ENCODE assay signal across 1 cellular context in the genomic region with DNA sequence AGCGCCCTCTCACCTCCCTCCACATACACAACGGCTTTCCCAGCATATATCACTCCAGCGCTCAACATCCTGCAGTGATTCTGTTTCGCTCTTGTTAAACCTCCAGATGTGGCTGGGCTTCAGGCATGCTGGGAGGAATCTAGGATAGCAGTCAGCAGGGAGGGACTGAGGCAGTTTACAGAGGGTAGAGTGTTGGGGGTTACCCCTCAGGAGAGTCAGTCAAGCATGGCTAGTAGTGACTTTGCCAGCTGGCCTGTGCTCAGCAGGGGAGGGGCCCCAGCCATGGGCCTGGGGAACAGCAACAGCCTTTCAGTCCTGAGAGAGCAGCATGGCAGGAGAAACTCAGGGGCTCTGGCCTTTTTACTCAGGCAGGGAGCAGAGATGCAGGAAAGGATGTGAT.
TF ChIP-seq lines count a peak whose summit lies in the region.

No MANE protein-coding gene starts in this region.

TF ChIP-seq in WTC11, 78 proteins besides CTCF, POLR2A, EP300 and RAD21 (continued from another document):
- TF ChIP-seq, protein P1, sequence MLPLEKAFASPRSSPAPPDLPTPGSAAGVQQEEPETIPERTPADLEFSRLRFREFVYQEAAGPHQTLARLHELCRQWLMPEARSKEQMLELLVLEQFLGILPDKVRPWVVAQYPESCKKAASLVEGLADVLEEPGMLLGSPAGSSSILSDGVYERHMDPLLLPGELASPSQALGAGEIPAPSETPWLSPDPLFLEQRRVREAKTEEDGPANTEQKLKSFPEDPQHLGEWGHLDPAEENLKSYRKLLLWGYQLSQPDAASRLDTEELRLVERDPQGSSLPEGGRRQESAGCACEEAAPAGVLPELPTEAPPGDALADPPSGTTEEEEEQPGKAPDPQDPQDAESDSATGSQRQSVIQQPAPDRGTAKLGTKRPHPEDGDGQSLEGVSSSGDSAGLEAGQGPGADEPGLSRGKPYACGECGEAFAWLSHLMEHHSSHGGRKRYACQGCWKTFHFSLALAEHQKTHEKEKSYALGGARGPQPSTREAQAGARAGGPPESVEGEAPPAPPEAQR (CRISPR knock-in tag; IDR thresholded peaks at IDR 0.05) = no peak
- TF ChIP-seq, protein P2, sequence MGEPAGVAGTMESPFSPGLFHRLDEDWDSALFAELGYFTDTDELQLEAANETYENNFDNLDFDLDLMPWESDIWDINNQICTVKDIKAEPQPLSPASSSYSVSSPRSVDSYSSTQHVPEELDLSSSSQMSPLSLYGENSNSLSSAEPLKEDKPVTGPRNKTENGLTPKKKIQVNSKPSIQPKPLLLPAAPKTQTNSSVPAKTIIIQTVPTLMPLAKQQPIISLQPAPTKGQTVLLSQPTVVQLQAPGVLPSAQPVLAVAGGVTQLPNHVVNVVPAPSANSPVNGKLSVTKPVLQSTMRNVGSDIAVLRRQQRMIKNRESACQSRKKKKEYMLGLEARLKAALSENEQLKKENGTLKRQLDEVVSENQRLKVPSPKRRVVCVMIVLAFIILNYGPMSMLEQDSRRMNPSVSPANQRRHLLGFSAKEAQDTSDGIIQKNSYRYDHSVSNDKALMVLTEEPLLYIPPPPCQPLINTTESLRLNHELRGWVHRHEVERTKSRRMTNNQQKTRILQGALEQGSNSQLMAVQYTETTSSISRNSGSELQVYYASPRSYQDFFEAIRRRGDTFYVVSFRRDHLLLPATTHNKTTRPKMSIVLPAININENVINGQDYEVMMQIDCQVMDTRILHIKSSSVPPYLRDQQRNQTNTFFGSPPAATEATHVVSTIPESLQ (CRISPR knock-in tag; IDR thresholded peaks at IDR 0.05) = no peak
- TF ChIP-seq SMAD4 (CRISPR knock-in tag; IDR thresholded peaks at IDR 0.05) = no peak
